In the genomic region with DNA sequence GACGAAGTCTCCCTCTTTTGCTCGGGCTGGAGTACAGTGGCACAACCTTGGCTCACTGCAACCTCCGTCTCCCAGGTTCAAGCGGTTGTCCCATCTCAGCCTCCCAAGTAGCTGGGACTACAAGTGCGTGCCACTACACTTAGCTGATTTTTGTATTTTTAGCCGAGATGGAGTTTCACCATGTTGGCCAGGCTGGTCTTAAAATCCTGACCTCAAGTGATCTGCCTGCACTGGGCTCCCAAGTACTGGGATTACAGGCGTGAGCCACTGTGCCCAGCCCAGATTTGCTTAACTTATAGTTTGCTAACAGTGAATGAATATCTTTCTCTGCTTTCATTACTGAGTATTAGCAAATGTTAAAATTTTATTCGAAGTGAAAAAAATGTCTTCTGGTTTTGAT, we compare ENCODE assay signal across 1 cellular context.
TF ChIP-seq lines count a peak whose summit lies in the region.

No MANE protein-coding gene starts in this region.

TF ChIP-seq in WTC11, 78 proteins besides CTCF, POLR2A, EP300 and RAD21 (continued from another document):
- TF ChIP-seq, protein P1, sequence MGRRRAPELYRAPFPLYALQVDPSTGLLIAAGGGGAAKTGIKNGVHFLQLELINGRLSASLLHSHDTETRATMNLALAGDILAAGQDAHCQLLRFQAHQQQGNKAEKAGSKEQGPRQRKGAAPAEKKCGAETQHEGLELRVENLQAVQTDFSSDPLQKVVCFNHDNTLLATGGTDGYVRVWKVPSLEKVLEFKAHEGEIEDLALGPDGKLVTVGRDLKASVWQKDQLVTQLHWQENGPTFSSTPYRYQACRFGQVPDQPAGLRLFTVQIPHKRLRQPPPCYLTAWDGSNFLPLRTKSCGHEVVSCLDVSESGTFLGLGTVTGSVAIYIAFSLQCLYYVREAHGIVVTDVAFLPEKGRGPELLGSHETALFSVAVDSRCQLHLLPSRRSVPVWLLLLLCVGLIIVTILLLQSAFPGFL (CRISPR knock-in tag; IDR thresholded peaks at IDR 0.05; ENCODE audit: borderline replicate concordance), result no peak
- TF ChIP-seq TEAD1 (CRISPR knock-in tag; IDR thresholded peaks at IDR 0.05) (no peak), MYBL2 (CRISPR knock-in tag; IDR thresholded peaks at IDR 0.05) (no peak)
- TF ChIP-seq, protein P2, sequence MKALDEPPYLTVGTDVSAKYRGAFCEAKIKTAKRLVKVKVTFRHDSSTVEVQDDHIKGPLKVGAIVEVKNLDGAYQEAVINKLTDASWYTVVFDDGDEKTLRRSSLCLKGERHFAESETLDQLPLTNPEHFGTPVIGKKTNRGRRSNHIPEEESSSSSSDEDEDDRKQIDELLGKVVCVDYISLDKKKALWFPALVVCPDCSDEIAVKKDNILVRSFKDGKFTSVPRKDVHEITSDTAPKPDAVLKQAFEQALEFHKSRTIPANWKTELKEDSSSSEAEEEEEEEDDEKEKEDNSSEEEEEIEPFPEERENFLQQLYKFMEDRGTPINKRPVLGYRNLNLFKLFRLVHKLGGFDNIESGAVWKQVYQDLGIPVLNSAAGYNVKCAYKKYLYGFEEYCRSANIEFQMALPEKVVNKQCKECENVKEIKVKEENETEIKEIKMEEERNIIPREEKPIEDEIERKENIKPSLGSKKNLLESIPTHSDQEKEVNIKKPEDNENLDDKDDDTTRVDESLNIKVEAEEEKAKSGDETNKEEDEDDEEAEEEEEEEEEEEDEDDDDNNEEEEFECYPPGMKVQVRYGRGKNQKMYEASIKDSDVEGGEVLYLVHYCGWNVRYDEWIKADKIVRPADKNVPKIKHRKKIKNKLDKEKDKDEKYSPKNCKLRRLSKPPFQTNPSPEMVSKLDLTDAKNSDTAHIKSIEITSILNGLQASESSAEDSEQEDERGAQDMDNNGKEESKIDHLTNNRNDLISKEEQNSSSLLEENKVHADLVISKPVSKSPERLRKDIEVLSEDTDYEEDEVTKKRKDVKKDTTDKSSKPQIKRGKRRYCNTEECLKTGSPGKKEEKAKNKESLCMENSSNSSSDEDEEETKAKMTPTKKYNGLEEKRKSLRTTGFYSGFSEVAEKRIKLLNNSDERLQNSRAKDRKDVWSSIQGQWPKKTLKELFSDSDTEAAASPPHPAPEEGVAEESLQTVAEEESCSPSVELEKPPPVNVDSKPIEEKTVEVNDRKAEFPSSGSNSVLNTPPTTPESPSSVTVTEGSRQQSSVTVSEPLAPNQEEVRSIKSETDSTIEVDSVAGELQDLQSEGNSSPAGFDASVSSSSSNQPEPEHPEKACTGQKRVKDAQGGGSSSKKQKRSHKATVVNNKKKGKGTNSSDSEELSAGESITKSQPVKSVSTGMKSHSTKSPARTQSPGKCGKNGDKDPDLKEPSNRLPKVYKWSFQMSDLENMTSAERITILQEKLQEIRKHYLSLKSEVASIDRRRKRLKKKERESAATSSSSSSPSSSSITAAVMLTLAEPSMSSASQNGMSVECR (CRISPR knock-in tag; IDR thresholded peaks at IDR 0.05; ENCODE audit: borderline replicate concordance), result no peak
- TF ChIP-seq, protein P3, sequence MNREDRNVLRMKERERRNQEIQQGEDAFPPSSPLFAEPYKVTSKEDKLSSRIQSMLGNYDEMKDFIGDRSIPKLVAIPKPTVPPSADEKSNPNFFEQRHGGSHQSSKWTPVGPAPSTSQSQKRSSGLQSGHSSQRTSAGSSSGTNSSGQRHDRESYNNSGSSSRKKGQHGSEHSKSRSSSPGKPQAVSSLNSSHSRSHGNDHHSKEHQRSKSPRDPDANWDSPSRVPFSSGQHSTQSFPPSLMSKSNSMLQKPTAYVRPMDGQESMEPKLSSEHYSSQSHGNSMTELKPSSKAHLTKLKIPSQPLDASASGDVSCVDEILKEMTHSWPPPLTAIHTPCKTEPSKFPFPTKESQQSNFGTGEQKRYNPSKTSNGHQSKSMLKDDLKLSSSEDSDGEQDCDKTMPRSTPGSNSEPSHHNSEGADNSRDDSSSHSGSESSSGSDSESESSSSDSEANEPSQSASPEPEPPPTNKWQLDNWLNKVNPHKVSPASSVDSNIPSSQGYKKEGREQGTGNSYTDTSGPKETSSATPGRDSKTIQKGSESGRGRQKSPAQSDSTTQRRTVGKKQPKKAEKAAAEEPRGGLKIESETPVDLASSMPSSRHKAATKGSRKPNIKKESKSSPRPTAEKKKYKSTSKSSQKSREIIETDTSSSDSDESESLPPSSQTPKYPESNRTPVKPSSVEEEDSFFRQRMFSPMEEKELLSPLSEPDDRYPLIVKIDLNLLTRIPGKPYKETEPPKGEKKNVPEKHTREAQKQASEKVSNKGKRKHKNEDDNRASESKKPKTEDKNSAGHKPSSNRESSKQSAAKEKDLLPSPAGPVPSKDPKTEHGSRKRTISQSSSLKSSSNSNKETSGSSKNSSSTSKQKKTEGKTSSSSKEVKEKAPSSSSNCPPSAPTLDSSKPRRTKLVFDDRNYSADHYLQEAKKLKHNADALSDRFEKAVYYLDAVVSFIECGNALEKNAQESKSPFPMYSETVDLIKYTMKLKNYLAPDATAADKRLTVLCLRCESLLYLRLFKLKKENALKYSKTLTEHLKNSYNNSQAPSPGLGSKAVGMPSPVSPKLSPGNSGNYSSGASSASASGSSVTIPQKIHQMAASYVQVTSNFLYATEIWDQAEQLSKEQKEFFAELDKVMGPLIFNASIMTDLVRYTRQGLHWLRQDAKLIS (CRISPR knock-in tag; IDR thresholded peaks at IDR 0.05; ENCODE audit: borderline replicate concordance), result no peak
- TF ChIP-seq, protein P4, sequence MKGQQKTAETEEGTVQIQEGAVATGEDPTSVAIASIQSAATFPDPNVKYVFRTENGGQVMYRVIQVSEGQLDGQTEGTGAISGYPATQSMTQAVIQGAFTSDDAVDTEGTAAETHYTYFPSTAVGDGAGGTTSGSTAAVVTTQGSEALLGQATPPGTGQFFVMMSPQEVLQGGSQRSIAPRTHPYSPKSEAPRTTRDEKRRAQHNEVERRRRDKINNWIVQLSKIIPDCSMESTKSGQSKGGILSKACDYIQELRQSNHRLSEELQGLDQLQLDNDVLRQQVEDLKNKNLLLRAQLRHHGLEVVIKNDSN (CRISPR knock-in tag; IDR thresholded peaks at IDR 0.05), result no peak
TF ChIP-seq in WTC11: peak in this region for 0.
